8 cellular contexts compared by ENCODE assay signal in genomic region chr20:62936996-62937352, GRCh38. TPM values are rescaled to one million over a fixed set of nuclear protein-coding genes. Genes with fewer than 3 reads are reported as not detected.
DNase-seq lines count a peak whose midpoint lies in the region; ATAC-seq, FAIRE-seq and TF ChIP-seq lines count a peak whose summit lies in the region.

No MANE protein-coding gene starts in this region.

- peak overlapping the region; percentile 54; the same call in 1 of the 2 replicates for H2AFZ ChIP-seq in OCI-LY7 (ENCODE audit: low read length)
- H2AFZ ChIP-seq in H1 (ENCODE audit: low read length): no peak overlapping the region

- no peak overlapping the region for H4K91ac ChIP-seq in H1 (replicated peaks; ENCODE audit: insufficient read length, low read length)

- H2BK15ac ChIP-seq in H1 (ENCODE audit: low read length): no peak overlapping the region

- H4K20me1 ChIP-seq in OCI-LY7 (ENCODE audit: insufficient read depth, low read length) (peaks cover 19% of the 10 kb centered on the region), H1 (replicated peaks in 1 of 2; ENCODE audit: control insufficient read depth in 1 of 2, insufficient read depth in 2 of 2, low read length in 2 of 2) (peaks cover 32 to 33% of the 10 kb centered on the region in 2 experiments)

- H3K9ac ChIP-seq in H1 (replicated peaks in 1 of 4; ENCODE audit: extremely low read depth in 1 of 4, low read depth in 3 of 4, low read length in 3 of 4): peak overlapping the region; percentile 94 to 99 (median 97)

- peak overlapping the region; percentile 25 for H4K5ac ChIP-seq in H1 (ENCODE audit: insufficient read length, low read depth, low read length)

- intact Hi-C loops in OCI-LY7 (cut with micrococcal nuclease; ENCODE audit: unreplicated experiment): no loop called here

- CTCF ChIA-PET in OCI-LY7 (lab: Charles Lee; ENCODE audit: unreplicated experiment) (no interaction called here), H1 (lab: Charles Lee; ENCODE audit: partially characterized antibody) (interaction anchor here (0.7 to 4.0 kb wide), 10 partner anchors 9 to 636 kb away, joined by 3 to 22 read pairs (median 4); partner anchors contain the start of gene DIDO1)

- DNase-seq in GM13977 (ENCODE audit: low spot score): peak; percentile 41
- peak; percentile 24 for DNase-seq in OCI-LY7 (ENCODE audit: low spot score)
- DNase-seq in H1 (ENCODE audit: low read depth in 1 of 2, low spot score in 2 of 2): no peak
- DNase-seq in SHP77 treated with DMSO at 0.1 percent for 48 hours (lab: John Stamatoyannopoulos, UW): no peak
- no peak for DNase-seq in 8988T
- no peak for DNase-seq in NCI-H2171 treated with DMSO at 0.1 percent for 48 hours (lab: John Stamatoyannopoulos, UW)

- H3K4me2 ChIP-seq in OCI-LY7 (ENCODE audit: low read length): peak overlapping the region; percentile 80
- H3K4me2 ChIP-seq in H1 (ENCODE audit: insufficient read depth in 1 of 2, low read depth in 2 of 2, low read length in 2 of 2): peak overlapping the region; percentile 63 to 77

- 3% methylated on average over 18 of the region's 18 CpGs; no CpG with 5 or more reads in 1 of the 2 experiments for WGBS in H1 (ENCODE audit: extremely low coverage in 1 of 2, insufficient coverage in 1 of 2, insufficient read length in 1 of 2, insufficient replicate concordance in 2 of 2, low coverage in 1 of 2, low lambda C conversion rate in 2 of 2, missing lambda C conversion rate in 1 of 2), 2 experiments

- TF ChIP-seq POLR2A in H1 (IDR thresholded peaks at IDR 0.05; ENCODE audit: control extremely low read depth in 1 of 2, low read depth in 2 of 2, low read length in 2 of 2): no peak

- in situ Hi-C loops in GM13977 (cut with MboI; ENCODE audit: low pct_unique_long_range_greater_than_20kb, low sequenced_read_pairs, unreplicated experiment): no loop called here

- peaks cover 62% of the 10 kb centered on the region for H3K36me3 ChIP-seq in OCI-LY7 (ENCODE audit: insufficient read depth, low read length)
- peaks cover 2 to 34% (median 7%) of the 10 kb centered on the region in 4 experiments; a peak in 6 of 8 replicates for H3K36me3 ChIP-seq in H1 (ENCODE audit: control insufficient read depth in 2 of 4, insufficient read depth in 4 of 4, low read length in 3 of 4)

- peaks cover 14% of the 10 kb centered on the region for H3K23me2 ChIP-seq in H1 (ENCODE audit: low read depth, low read length)

- no peak for FAIRE-seq in H1 (lab: Jason Lieb, UNC)

- H3K18ac ChIP-seq in H1 (ENCODE audit: extremely low read depth, low read length): no peak overlapping the region

- H4K8ac ChIP-seq in H1 (ENCODE audit: extremely low read depth, insufficient read depth, low read length): peak overlapping the region; percentile 100

- H3K9me2 ChIP-seq in OCI-LY7 (ENCODE audit: insufficient read depth, low read length): no peaks in the 10 kb centered on the region

- peaks cover 32% of the 10 kb centered on the region for H3K4me1 Mint-ChIP-seq in nephron

- ATAC-seq in GM18511 (IDR thresholded peaks at IDR 0.05; ENCODE audit: unreplicated experiment): no peak

- peak overlapping the region; percentile 40 for H3K14ac ChIP-seq in H1 (ENCODE audit: insufficient read length)

- H3K27me3 Mint-ChIP-seq in nephron (ENCODE audit: low read depth): no peaks in the 10 kb centered on the region

- H3K4me3 ChIP-seq in OCI-LY7 (ENCODE audit: low read depth, low read length, poor library complexity, severe bottlenecking): peak overlapping the region; percentile 82
- peak overlapping the region; percentile 89 to 98 (median 94) for H3K4me3 ChIP-seq in H1 (ENCODE audit: extremely low read depth in 1 of 4, insufficient read depth in 2 of 4, low read depth in 3 of 4, low read length in 4 of 4)

- no peak overlapping the region for H2BK12ac ChIP-seq in H1 (ENCODE audit: low read depth, low read length)

- no peaks in the 10 kb centered on the region for H3K9me3 Mint-ChIP-seq in nephron

- peak overlapping the region; percentile 62 for H3K56ac ChIP-seq in H1 (replicated peaks; ENCODE audit: insufficient read length, low read depth, low read length)

- no TSS peak for BruUV-seq in OCI-LY7 (replicated peaks; lab: Mats Ljungman, UMichigan)

- H3K9me3 ChIP-seq in OCI-LY7 (ENCODE audit: low read length) (no peaks in the 10 kb centered on the region), H1 (ENCODE audit: insufficient read depth in 2 of 2, low read depth in 1 of 2, low read length in 1 of 2) (no peaks in the 10 kb centered on the region)

- H3K27ac ChIP-seq in OCI-LY7 (ENCODE audit: low read depth, low read length, poor library complexity, severe bottlenecking) (peak overlapping the region; percentile 63), H1 (ENCODE audit: low read depth, low read length) (peak overlapping the region; percentile 95)

- no peak for TF ChIP-seq RAD21 in H1 (IDR thresholded peaks at IDR 0.05 in 1 of 2, conservative IDR thresholded peaks at IDR 0.05 in 1 of 2; ENCODE audit: low read depth in 2 of 2, low read length in 2 of 2)

- TF ChIP-seq CTCF in GM13977 (IDR thresholded peaks at IDR 0.05; ENCODE audit: extremely low read depth, insufficient read depth, missing control alignments): no peak
- no peak for TF ChIP-seq CTCF in OCI-LY7 (conservative IDR thresholded peaks at IDR 0.05; ENCODE audit: low read length)
- no peak for TF ChIP-seq CTCF in H1 (IDR thresholded peaks at IDR 0.05; ENCODE audit: control extremely low read depth in 1 of 3, insufficient read depth in 1 of 3, low read depth in 1 of 3, low read length in 3 of 3)
- no peak for TF ChIP-seq CTCF in nephron (IDR thresholded peaks at IDR 0.05; ENCODE audit: unreplicated experiment in 3 of 3)

- peak overlapping the region; percentile 99 for H2BK5ac ChIP-seq in H1 (ENCODE audit: low read depth, low read length)

- TF ChIP-seq EP300 in H1 (IDR thresholded peaks at IDR 0.05; ENCODE audit: borderline replicate concordance in 1 of 2, low read depth in 2 of 2, low read length in 2 of 2): no peak

- H3K79me2 ChIP-seq in OCI-LY7 (ENCODE audit: insufficient read depth, low read depth, low read length): peaks cover 93% of the 10 kb centered on the region
- H3K79me2 ChIP-seq in H1 (ENCODE audit: control insufficient read depth in 1 of 2, insufficient read depth in 2 of 2, low read length in 2 of 2): peaks cover 76 to 92% of the 10 kb centered on the region in 2 experiments

- no peaks in the 10 kb centered on the region for H3K27me3 ChIP-seq in H1 (replicated peaks in 1 of 4; ENCODE audit: control insufficient read depth in 3 of 4, extremely low read depth in 1 of 4, insufficient read depth in 3 of 4, low read length in 3 of 4)

- no peak overlapping the region for H3K4ac ChIP-seq in H1 (replicated peaks; ENCODE audit: insufficient read length, low read depth, low read length)

- no peak overlapping the region for H2BK20ac ChIP-seq in H1 (ENCODE audit: low read length)

- peaks cover 4% of the 10 kb centered on the region for H3K79me1 ChIP-seq in H1 (ENCODE audit: low read depth, low read length)

- peak overlapping the region; percentile 86 to 99 (median 99) for H3K27ac Mint-ChIP-seq in nephron

- peaks cover 15% of the 10 kb centered on the region for H3K36me3 Mint-ChIP-seq in nephron (ENCODE audit: low read depth)

- H3K4me3 Mint-ChIP-seq in nephron: peak overlapping the region in 2 of 3 experiments; percentile 98 to 100

- H3K4me1 ChIP-seq in OCI-LY7 (ENCODE audit: insufficient read depth, low read length, poor library complexity, severe bottlenecking): peaks cover 54% of the 10 kb centered on the region
- peaks cover 3 to 23% (median 11%) of the 10 kb centered on the region in 4 experiments for H3K4me1 ChIP-seq in H1 (replicated peaks in 1 of 4; ENCODE audit: control insufficient read depth in 3 of 4, insufficient read depth in 4 of 4, low read length in 3 of 4)

- H3K23ac ChIP-seq in H1 (ENCODE audit: insufficient read length): no peak overlapping the region

- POLR2A ChIA-PET in OCI-LY7 (lab: Charles Lee): interaction anchor here (1.1 kb wide), 3 partner anchors 12 to 16 kb away, joined by 3 to 4 read pairs (median 3); no protein-coding TSS in a partner anchor
- POLR2A ChIA-PET in H1 (lab: Charles Lee; ENCODE audit: partially characterized antibody): interaction anchor here (1.0 to 19.4 kb wide), 15 partner anchors 12 to 90 kb away, joined by 3 to 363 read pairs (median 6); partner anchors contain the start of genes DIDO1 and SLC17A9

- H2BK120ac ChIP-seq in H1 (replicated peaks; ENCODE audit: low read depth, low read length): no peak overlapping the region

- 0 out of 2 replicates have a peak overlapping the region, but pooled peaks have one; percentile 91 for H2AK5ac ChIP-seq in H1 (ENCODE audit: low read depth, low read length)

RNA-seq across cellular contexts. Expression of gene GID8, which starts 1.0 kb away (rescaled TPM):
- 28.7 and 29.2 TPM in 2 replicates for total RNA-seq in OCI-LY7 (2014; rRNA removed; shearing (Covaris generic))
- total RNA-seq in OCI-LY7 (2022): 46.1 and 47.7 TPM in 2 replicates
- total RNA-seq in H1 (2021; fragmentation: NEBNext Ultra II Directional; extraction: Animal tissue kit (Norgen Biotek cat#: 25700)): 72.9 and 73.1 TPM in 2 replicates
- 39.7 and 40.7 TPM in 2 replicates for polyA plus RNA-seq in H1 (2011; rRNA removed)
- 44.1 TPM for polyA plus RNA-seq in H1 (2011; cell fraction: cytosol; rRNA removed)
- 33.3 TPM for polyA plus RNA-seq in H1 (2011; cell fraction: nucleus; rRNA removed)
- polyA plus RNA-seq in H1 (2012, experiment 1 of 2): 43.9 to 48.5 TPM (median 46.8 TPM) in 4 replicates
- polyA plus RNA-seq in H1 (2012, experiment 2 of 2): 28.5 TPM
- polyA plus RNA-seq in H1 (2013, experiment 1 of 2): 46.0 TPM
- polyA plus RNA-seq in H1 (2013, experiment 2 of 2): 45.2 TPM
- 51.3 and 52.9 TPM in 2 replicates for polyA minus RNA-seq in H1 (2011; rRNA and poly(A)+ RNA removed)
- 29.9 TPM for polyA minus RNA-seq in H1 (2011; cell fraction: cytosol; rRNA and poly(A)+ RNA removed)
- 23.9 TPM for polyA minus RNA-seq in H1 (2011; cell fraction: nucleus; rRNA and poly(A)+ RNA removed)

RNA-seq across cellular contexts. Expression of gene DIDO1, which starts 10.7 kb away (rescaled TPM):
- 65.1 and 69.2 TPM in 2 replicates for total RNA-seq in OCI-LY7 (2014; rRNA removed; shearing (Covaris generic))
- total RNA-seq in OCI-LY7 (2022): 70.6 and 79.0 TPM in 2 replicates
- 82.8 and 83.2 TPM in 2 replicates for total RNA-seq in H1 (2021; fragmentation: NEBNext Ultra II Directional; extraction: Animal tissue kit (Norgen Biotek cat#: 25700))
- 53.6 and 58.8 TPM in 2 replicates for polyA plus RNA-seq in H1 (2011; rRNA removed)
- 66.3 TPM for polyA plus RNA-seq in H1 (2011; cell fraction: cytosol; rRNA removed)
- 116 TPM for polyA plus RNA-seq in H1 (2011; cell fraction: nucleus; rRNA removed)
- 47.3 to 53.1 TPM (median 49.3 TPM) in 4 replicates for polyA plus RNA-seq in H1 (2012, experiment 1 of 2)
- polyA plus RNA-seq in H1 (2012, experiment 2 of 2): 13.9 TPM
- polyA plus RNA-seq in H1 (2013, experiment 1 of 2): 63.3 TPM
- 61.2 TPM for polyA plus RNA-seq in H1 (2013, experiment 2 of 2)
- polyA minus RNA-seq in H1 (2011; rRNA and poly(A)+ RNA removed): 46.3 and 51.4 TPM in 2 replicates
- polyA minus RNA-seq in H1 (2011; cell fraction: cytosol; rRNA and poly(A)+ RNA removed): 31.8 TPM
- polyA minus RNA-seq in H1 (2011; cell fraction: nucleus; rRNA and poly(A)+ RNA removed): 65.1 TPM

RNA-seq across cellular contexts. Expression of gene SLC17A9, which starts 15.5 kb away (rescaled TPM):
- total RNA-seq in OCI-LY7 (2014; rRNA removed; shearing (Covaris generic)): 1.7 and 2.0 TPM in 2 replicates
- 8.1 and 13.2 TPM in 2 replicates for total RNA-seq in OCI-LY7 (2022)
- total RNA-seq in H1 (2021; fragmentation: NEBNext Ultra II Directional; extraction: Animal tissue kit (Norgen Biotek cat#: 25700)): 31.1 and 35.2 TPM in 2 replicates
- polyA plus RNA-seq in H1 (2011; rRNA removed): 23.5 and 39.6 TPM in 2 replicates
- polyA plus RNA-seq in H1 (2011; cell fraction: cytosol; rRNA removed): 26.0 TPM
- 178 TPM for polyA plus RNA-seq in H1 (2011; cell fraction: nucleus; rRNA removed)
- 15.9 to 29.2 TPM (median 25.3 TPM) in 4 replicates for polyA plus RNA-seq in H1 (2012, experiment 1 of 2)
- 17.4 TPM for polyA plus RNA-seq in H1 (2012, experiment 2 of 2)
- polyA plus RNA-seq in H1 (2013, experiment 1 of 2): 44.3 TPM
- 44.7 TPM for polyA plus RNA-seq in H1 (2013, experiment 2 of 2)
- polyA minus RNA-seq in H1 (2011; rRNA and poly(A)+ RNA removed): 6.0 and 6.5 TPM in 2 replicates
- 10.4 TPM for polyA minus RNA-seq in H1 (2011; cell fraction: cytosol; rRNA and poly(A)+ RNA removed)
- polyA minus RNA-seq in H1 (2011; cell fraction: nucleus; rRNA and poly(A)+ RNA removed): 14.7 TPM

Comparison
In these comparisons a context has a peak if more than half of its experiments do, and no peak if none do; other contexts are left out.
1. DNase-seq: peak in GM13977 (single experiment) and OCI-LY7 (single experiment); none in H1 (0 of 2), SHP77 treated with DMSO at 0.1 percent for 48 hours (single experiment), 8988T (single experiment) and NCI-H2171 treated with DMSO at 0.1 percent for 48 hours (single experiment).